Comparison of ENCODE assay signal across 8 cellular contexts in the genomic region with DNA sequence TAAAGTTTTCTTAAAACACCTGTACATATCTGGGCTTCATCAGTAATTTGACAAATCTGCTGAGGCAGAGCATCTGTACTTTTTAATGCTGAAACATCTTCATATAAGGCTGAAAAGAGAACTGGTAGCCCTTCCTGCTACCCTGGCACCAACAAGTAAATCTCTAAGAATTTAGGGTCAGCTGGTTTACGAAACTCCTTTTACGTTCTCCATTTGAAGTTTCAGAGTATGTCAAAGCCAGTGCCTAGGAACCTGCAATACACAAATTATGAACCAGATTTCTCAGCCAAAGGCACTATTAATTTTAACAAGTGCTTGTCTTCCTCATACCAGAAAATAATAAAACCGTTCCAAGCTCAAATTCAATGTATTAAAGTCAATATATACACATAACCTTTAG. TPM values are rescaled to one million over a fixed set of nuclear protein-coding genes. Genes with fewer than 3 reads are reported as not detected.
DNase-seq lines count a peak whose midpoint lies in the region; ATAC-seq and TF ChIP-seq lines count a peak whose summit lies in the region.

No MANE protein-coding gene starts in this region.

- no peaks in the 10 kb centered on the region for H3K9me3 Mint-ChIP-seq in nephron
- no peaks in the 10 kb centered on the region for H3K9me3 Mint-ChIP-seq in Caco-2 (ENCODE audit: unreplicated experiment)

- H3K9ac ChIP-seq in Loucy (ENCODE audit: low read depth, low read length, poor library complexity, severe bottlenecking) = peak overlapping the region; percentile 92

- no peak for TF ChIP-seq CTCF in AG04449 (IDR thresholded peaks at IDR 0.05; ENCODE audit: insufficient read depth, low read length, missing control alignments)
- TF ChIP-seq CTCF in Loucy (conservative IDR thresholded peaks at IDR 0.05; ENCODE audit: low read length) = no peak
- no peak for TF ChIP-seq CTCF in nephron (IDR thresholded peaks at IDR 0.05; ENCODE audit: unreplicated experiment in 3 of 3)
- no peak for TF ChIP-seq CTCF in Caco-2 (IDR thresholded peaks at IDR 0.05; ENCODE audit: insufficient read depth in 1 of 2, low read depth in 1 of 2, low read length in 1 of 2, severe bottlenecking in 1 of 2, unreplicated experiment in 1 of 2)

- no TSS peak for BruUV-seq in Caco-2 (replicated peaks; lab: Mats Ljungman, UMichigan)

- peaks cover 52% of the 10 kb centered on the region for H3K36me3 ChIP-seq in Loucy (ENCODE audit: insufficient read depth, low read length)
- H3K36me3 ChIP-seq in ectodermal cell (ENCODE audit: control insufficient read depth, insufficient read depth, low read length) = peaks cover 21% of the 10 kb centered on the region
- H3K36me3 ChIP-seq in Caco-2 (ENCODE audit: control insufficient read depth, insufficient read depth, low read length) = no peaks in the 10 kb centered on the region

- peaks cover 65% of the 10 kb centered on the region for H3K4me1 ChIP-seq in Loucy (ENCODE audit: insufficient read depth, low read length, poor library complexity, severe bottlenecking)
- H3K4me1 ChIP-seq in ectodermal cell (ENCODE audit: control insufficient read depth, insufficient read depth, low read length) = peaks cover 6% of the 10 kb centered on the region
- no peaks in the 10 kb centered on the region for H3K4me1 ChIP-seq in Caco-2

- peaks cover 87% of the 10 kb centered on the region for H3K79me2 ChIP-seq in Loucy (ENCODE audit: insufficient read depth, low read length)

- H3K4me3 Mint-ChIP-seq in nephron (peak overlapping the region; percentile 64 to 97 (median 64)), Caco-2 (ENCODE audit: unreplicated experiment) (no peak overlapping the region)

- no peak for DNase-seq in AG04449 (ENCODE audit: low read depth, low spot score)
- no peak for DNase-seq in Caco-2
- no peak for DNase-seq in NCI-H2107 treated with DMSO at 0.1 percent for 48 hours (lab: John Stamatoyannopoulos, UW; ENCODE audit: unreplicated experiment)
- no peak for DNase-seq in NCI-H446 (lab: John Stamatoyannopoulos, UW)

- CTCF ChIA-PET in AG04449 (lab: Yijun Ruan, JAX) = interaction anchor here (1.0 to 8.4 kb wide), 3 partner anchors 223 to 391 kb away, joined by 3 to 74 read pairs (median 4); no protein-coding TSS in a partner anchor
- CTCF ChIA-PET in Caco-2 (lab: Charles Lee) = no interaction called here

- POLR2A ChIA-PET in AG04449 (lab: Yijun Ruan, JAX) (interaction anchor here (1.2 to 1.4 kb wide), 2 partner anchors 23 to 219 kb away, joined by 4 read pairs; no protein-coding TSS in a partner anchor), Caco-2 (lab: Charles Lee) (no interaction called here)

- H3K9me2 ChIP-seq in Loucy (replicated peaks; ENCODE audit: low read depth, low read length) = no peaks in the 10 kb centered on the region

- no peak for ATAC-seq in HG03097 (IDR thresholded peaks at IDR 0.05; ENCODE audit: low FRiP score, unreplicated experiment)

- H3K27me3 Mint-ChIP-seq in nephron (ENCODE audit: low read depth) (no peaks in the 10 kb centered on the region), Caco-2 (ENCODE audit: insufficient read depth, unreplicated experiment) (no peaks in the 10 kb centered on the region)

- intact Hi-C loops in Caco-2 (cut with micrococcal nuclease; ENCODE audit: unreplicated experiment) = no loop called here

- H2AFZ ChIP-seq in Loucy (ENCODE audit: low read length) = no peak overlapping the region

- H3K27me3 ChIP-seq in Loucy (ENCODE audit: insufficient read depth, low read length, poor library complexity, severe bottlenecking) (peaks cover 6% of the 10 kb centered on the region), ectodermal cell (ENCODE audit: control insufficient read depth, insufficient read depth, low read length, poor library complexity, severe bottlenecking) (no peaks in the 10 kb centered on the region), Caco-2 (replicated peaks; ENCODE audit: control insufficient read depth, insufficient read depth, low read length) (no peaks in the 10 kb centered on the region)

- peaks cover 84% of the 10 kb centered on the region for H4K20me1 ChIP-seq in Loucy (ENCODE audit: insufficient read depth, low read length, poor library complexity, severe bottlenecking)

- no peak overlapping the region for H3K27ac ChIP-seq in ectodermal cell (ENCODE audit: insufficient read depth, low read depth, low read length, poor library complexity, severe bottlenecking)

- 61 to 71% methylated on average over 2 to 3 of the region's 3 CpGs for WGBS in ectodermal cell, 2 experiments

- H3K4me3 ChIP-seq in AG04449 (ENCODE audit: low read depth, low read length) (peak overlapping the region; percentile 77), Loucy (ENCODE audit: low read length, poor library complexity, severe bottlenecking) (peak overlapping the region; percentile 90), ectodermal cell (ENCODE audit: insufficient read depth, low read depth, low read length) (peak overlapping the region; percentile 77), Caco-2 (ENCODE audit: low read depth, low read length) (no peak overlapping the region)

- peaks cover 66% of the 10 kb centered on the region for H3K36me3 Mint-ChIP-seq in nephron (ENCODE audit: low read depth)
- H3K36me3 Mint-ChIP-seq in Caco-2 (ENCODE audit: insufficient read depth, unreplicated experiment) = peaks cover 32% of the 10 kb centered on the region

- H3K9me3 ChIP-seq in Loucy (ENCODE audit: insufficient read depth, low read depth, low read length) (no peaks in the 10 kb centered on the region), ectodermal cell (ENCODE audit: control insufficient read depth, low read length) (no peaks in the 10 kb centered on the region), Caco-2 (no peaks in the 10 kb centered on the region)

- H3K4me2 ChIP-seq in Loucy (ENCODE audit: low read depth, low read length, poor library complexity, severe bottlenecking) = peak overlapping the region; percentile 99

- H3K27ac Mint-ChIP-seq in nephron (peak overlapping the region in 2 of 3 experiments; percentile 32 to 45), Caco-2 (ENCODE audit: unreplicated experiment) (no peak overlapping the region)

- H3F3A ChIP-seq in Loucy (ENCODE audit: low read depth) = no peaks in the 10 kb centered on the region

- H3K4me1 Mint-ChIP-seq in nephron = peaks cover 67% of the 10 kb centered on the region
- no peaks in the 10 kb centered on the region for H3K4me1 Mint-ChIP-seq in Caco-2 (ENCODE audit: low read depth, unreplicated experiment)

RNA-seq across cellular contexts. Expression of a gene that starts 3.8 kb away (rescaled TPM):
- 169 TPM for polyA plus RNA-seq in ectodermal cell (2013, experiment 1 of 4)
- polyA plus RNA-seq in ectodermal cell (2013, experiment 2 of 4) = 184 TPM
- 166 TPM for polyA plus RNA-seq in ectodermal cell (2013, experiment 3 of 4)
- 181 TPM for polyA plus RNA-seq in ectodermal cell (2013, experiment 4 of 4)
- total RNA-seq in Caco-2 (2022) = 30.9 and 34.4 TPM in 2 replicates
